ENCODE assay signal across 1 cellular context in genomic region chr2:55693181-55694125, GRCh38.
TF ChIP-seq lines count a peak whose summit lies in the region.

PNPT1 (minus strand) TSS chr2:55693844; CDS start chr2:55693823, 21 bp downstream.

TF ChIP-seq in SK-N-SH, 30 proteins besides CTCF, POLR2A, EP300 and RAD21 (continued from another document):
- peak; percentile 94; the same call in 1 of the 2 replicates for TF ChIP-seq SIN3A (IDR thresholded peaks at IDR 0.05; ENCODE audit: borderline replicate concordance, low read depth, low read length)
- peak; percentile 90 for TF ChIP-seq ELF1 (IDR thresholded peaks at IDR 0.05)
- no peak for TF ChIP-seq EZH2phosphoT487 (IDR thresholded peaks at IDR 0.05; ENCODE audit: borderline replicate concordance, low read depth)
- TF ChIP-seq MAX (IDR thresholded peaks at IDR 0.05; ENCODE audit: low read depth): peak; percentile 98
- TF ChIP-seq FOSL2 (IDR thresholded peaks at IDR 0.05; ENCODE audit: borderline replicate concordance, low read depth): no peak
- TF ChIP-seq NRF1 (IDR thresholded peaks at IDR 0.05; ENCODE audit: low read depth, low read length): no peak
- peak; percentile 78 for TF ChIP-seq TAF1 (IDR thresholded peaks at IDR 0.05; ENCODE audit: borderline replicate concordance, low read depth, low read length)
- no peak for TF ChIP-seq SMC3 (IDR thresholded peaks at IDR 0.05; ENCODE audit: low read depth, low read length)
- no peak for TF ChIP-seq PBX3 (IDR thresholded peaks at IDR 0.05)
- peak; percentile 99 for TF ChIP-seq MXI1 (IDR thresholded peaks at IDR 0.05; ENCODE audit: low read depth, low read length)
- no peak for TF ChIP-seq FOXJ3 (CRISPR knock-in tag; IDR thresholded peaks at IDR 0.05)
- TF ChIP-seq TCF12 (IDR thresholded peaks at IDR 0.05): no peak
- TF ChIP-seq YY1 (IDR thresholded peaks at IDR 0.05; ENCODE audit: low read depth): peak; percentile 98
- no peak for TF ChIP-seq MEF2A (IDR thresholded peaks at IDR 0.05; ENCODE audit: borderline replicate concordance, low read depth)
- no peak for TF ChIP-seq NFIC (IDR thresholded peaks at IDR 0.05; ENCODE audit: borderline replicate concordance)
